Comparison of ENCODE assay signal across 14 cellular contexts in the genomic region with DNA sequence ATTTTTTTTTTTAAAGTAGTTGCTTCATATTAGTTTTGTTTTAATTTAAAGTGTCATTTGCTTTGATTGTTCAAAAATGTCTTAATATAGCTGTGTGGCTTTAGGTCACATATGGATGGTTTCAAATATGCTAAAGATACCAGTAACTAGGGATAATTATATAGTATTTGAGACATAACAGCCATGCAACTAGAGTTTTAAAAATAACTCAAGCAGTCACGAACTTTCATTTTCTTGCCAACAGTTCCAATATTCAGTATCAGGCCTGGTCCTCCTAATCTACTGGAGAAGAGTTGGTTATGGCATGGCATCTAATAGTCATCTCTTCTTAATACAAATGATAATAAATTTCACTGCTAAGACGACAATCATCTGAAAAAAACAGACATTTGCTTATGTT. TPM values are rescaled to one million over a fixed set of nuclear protein-coding genes. Genes with fewer than 3 reads are reported as not detected.
DNase-seq lines count a peak whose midpoint lies in the region; ATAC-seq, FAIRE-seq and TF ChIP-seq lines count a peak whose summit lies in the region.
"Had no signal": no experiment of that assay in that cellular context is flagged by ENCODE, and none has a peak within 500 bp of the region (broad histone marks: within the 10 kb centered on the region; RNA-seq: fewer than 3 reads in every experiment).

No MANE protein-coding gene starts in this region.

- H3K27ac ChIP-seq in GM23248, result peak overlapping the region; percentile 83
- peak overlapping the region; percentile 22; the same call in 1 of the 2 replicates for H3K27ac ChIP-seq in GM12878 (ENCODE audit: control insufficient read depth, insufficient read depth)
- peak overlapping the region; percentile 15 to 95 for H3K27ac ChIP-seq in kidney (ENCODE audit: low read depth in 2 of 2, low read length in 2 of 2)
- H3K27ac ChIP-seq in spleen, result peak overlapping the region in 7 of 8 donors; percentile 36 to 99 (median 98)
- H3K27ac ChIP-seq: C4-2B had no signal

- H4K20me1 ChIP-seq in GM23248 (ENCODE audit: insufficient read depth), result peaks cover 15% of the 10 kb centered on the region; the same call in 1 of the 2 replicates
- no peaks in the 10 kb centered on the region; the same call in 1 of the 2 replicates for H4K20me1 ChIP-seq in GM12878 (ENCODE audit: control insufficient read depth, insufficient read depth)

- H3K4me3 ChIP-seq in GM23248 (peak overlapping the region; percentile 94), GM12878 (0 out of 2 replicates have a peak overlapping the region, but pooled peaks have one; percentile 9), kidney (ENCODE audit: low read length in 2 of 2) (peak overlapping the region in 1 of 2 donors; percentile 5), spleen (no peak overlapping the region)

- no TSS peak for BruUV-seq in GM12878 (replicated peaks; lab: Mats Ljungman, UMichigan)

- ATAC-seq in GM12878 (no peak), sciatic nerve (no peak)

- H2AFZ ChIP-seq in GM23248 (no peak overlapping the region), GM12878 (ENCODE audit: control insufficient read depth, low read depth, low read length) (no peak overlapping the region)
- H2AFZ ChIP-seq: parathyroid adenoma had no signal

- H3F3A ChIP-seq in GM23248 (ENCODE audit: insufficient read depth), result peaks cover 85% of the 10 kb centered on the region

- in situ Hi-C loops in GM23248 (cut with MboI) (no loop called here), GM12878 (cut with MboI) (no loop called here)

- no peaks in the 10 kb centered on the region for H3K9me2 ChIP-seq in GM23248 (ENCODE audit: insufficient read depth)

- TF ChIP-seq CTCF in GM12878 (IDR thresholded peaks at IDR 0.05 in 2 of 3, conservative IDR thresholded peaks at IDR 0.05 in 1 of 3; ENCODE audit: control insufficient read depth in 2 of 3, extremely low read depth in 1 of 3, insufficient read depth in 1 of 3, low read depth in 3 of 3, low read length in 3 of 3) (no peak), kidney (IDR thresholded peaks at IDR 0.05; ENCODE audit: borderline replicate concordance, extremely low read depth, insufficient read depth) (no peak), spleen (IDR thresholded peaks at IDR 0.05 in 8 of 11, conservative IDR thresholded peaks at IDR 0.05 in 3 of 11) (no peak)

- TF ChIP-seq EP300 in GM12878 (IDR thresholded peaks at IDR 0.05; ENCODE audit: borderline replicate concordance in 1 of 2, control insufficient read depth in 1 of 2, low read depth in 2 of 2, low read length in 2 of 2), result no peak

- H3K4me1 ChIP-seq in GM23248 (ENCODE audit: insufficient read depth) (peaks cover 81% of the 10 kb centered on the region), GM12878 (ENCODE audit: control insufficient read depth, insufficient read depth, low read length) (peaks cover 29% of the 10 kb centered on the region), kidney (ENCODE audit: control insufficient read depth in 1 of 2, insufficient read depth in 1 of 2, low read depth in 1 of 2, low read length in 2 of 2) (peaks cover 52 to 75% of the 10 kb centered on the region in 2 donors), spleen (peaks cover 40 to 93% (median 84%) of the 10 kb centered on the region in 6 donors)

- POLR2A ChIA-PET in GM12878 (lab: Charles Lee), result interaction anchor here (0.6 to 0.7 kb wide), 3 partner anchors 8 to 218 kb away, joined by 3 to 6 read pairs (median 3); no protein-coding TSS in a partner anchor

- no peak for TF ChIP-seq POLR2A in GM12878 (IDR thresholded peaks at IDR 0.05; ENCODE audit: low read depth, low read length)
- no peak for TF ChIP-seq POLR2A in spleen (IDR thresholded peaks at IDR 0.05)

- SMC1A ChIA-PET in GM12878 (lab: Charles Lee; ENCODE audit: uncharacterized antibody, unreplicated experiment), result no interaction called here

- H3K79me2 ChIP-seq in GM23248 (ENCODE audit: insufficient read depth), result peaks cover 94% of the 10 kb centered on the region
- peaks cover 87% of the 10 kb centered on the region for H3K79me2 ChIP-seq in GM12878 (ENCODE audit: control insufficient read depth, insufficient read depth, low read length)

- RAD21 ChIA-PET in GM12878 (lab: Charles Lee; ENCODE audit: unreplicated experiment), result no interaction called here

- WGBS in GM23248 (ENCODE audit: low coverage in 1 of 2, low lambda C conversion rate in 2 of 2, missing lambda C conversion rate in 2 of 2), 2 experiments, result 3 to 12% methylated on average over 2 of the region's 2 CpGs
- WGBS in GM12878 (ENCODE audit: insufficient coverage, insufficient replicate concordance, low lambda C conversion rate, missing lambda C conversion rate), result 45% methylated on average over 2 of the region's 2 CpGs
- WGBS in spleen, 5 donors, result 47 to 67% (median 64%) methylated on average over 2 of the region's 2 CpGs

- intact Hi-C loops in GM12878 (cut with micrococcal nuclease; ENCODE audit: unreplicated experiment) (loop anchor here (10.0 kb wide), 1 partner anchor 220 kb away; no protein-coding TSS in a partner anchor), kidney (cut with DNase I) (no loop called here), spleen (cut with DNase I; ENCODE audit: low total_unique reads) (no loop called here), sciatic nerve (cut with DNase I) (no loop called here)

- DNase-seq in GM23248 (peak; percentile 36), GM12878 (ENCODE audit: low read depth, low spot score) (no peak), kidney (no peak), spleen (no peak), mesenteric fat pad (ENCODE audit: low spot score) (no peak), sciatic nerve (ENCODE audit: low spot score) (no peak)
- DNase-seq in activated CD4-positive, alpha-beta T cell treated with anti-CD3 and anti-CD28 coated beads for 48 hours, result no peak
- no peak for DNase-seq in activated CD4-positive, alpha-beta T cell treated with anti-CD3 and anti-CD28 coated beads, Interleukin-2, amount 50 U/mL, for 4 hours
- DNase-seq: aorta, islet precursor cell had no signal

- CTCF ChIA-PET in GM12878 (lab: Yijun Ruan, JAX), result no interaction called here

- H3K9ac ChIP-seq in GM23248, result peak overlapping the region; percentile 88
- H3K9ac ChIP-seq in GM12878 (ENCODE audit: control insufficient read depth, insufficient read depth, low read length), result no peak overlapping the region
- no peak overlapping the region for H3K9ac ChIP-seq in kidney (ENCODE audit: low read length in 2 of 2)
- H3K9ac ChIP-seq: parathyroid adenoma had no signal

- FAIRE-seq in GM12878 (lab: Jason Lieb, UNC) (no peak), kidney (lab: Jason Lieb, UNC) (no peak)
- FAIRE-seq: RCC 7860 had no signal

- peaks cover 18% of the 10 kb centered on the region; the same call in 1 of the 2 replicates for H3K36me3 ChIP-seq in GM23248 (ENCODE audit: low read depth)
- H3K36me3 ChIP-seq in GM12878 (ENCODE audit: control insufficient read depth in 2 of 2, insufficient read depth in 2 of 2, low read length in 1 of 2), result peaks cover 0 to 8% of the 10 kb centered on the region in 2 experiments; a peak in 2 of 4 replicates
- H3K36me3 ChIP-seq in kidney (ENCODE audit: control insufficient read depth in 1 of 2, insufficient read depth in 2 of 2, low read length in 2 of 2), result peaks cover 7 to 8% of the 10 kb centered on the region in 2 donors
- peaks cover 0 to 65% (median 4%) of the 10 kb centered on the region in 6 donors for H3K36me3 ChIP-seq in spleen

- no peak for TF ChIP-seq RAD21 in GM12878 (IDR thresholded peaks at IDR 0.05; ENCODE audit: insufficient read depth, low read depth, low read length)

- peak overlapping the region; percentile 87 for H3K4me2 ChIP-seq in GM23248 (ENCODE audit: unreplicated experiment)
- peak overlapping the region; percentile 31 for H3K4me2 ChIP-seq in GM12878 (ENCODE audit: control insufficient read depth, insufficient read depth)

- H3K27me3 ChIP-seq in GM23248 (replicated peaks; ENCODE audit: insufficient read depth) (no peaks in the 10 kb centered on the region), GM12878 (replicated peaks in 1 of 2; ENCODE audit: control insufficient read depth in 2 of 2, insufficient read depth in 2 of 2, low read length in 1 of 2) (no peaks in the 10 kb centered on the region), spleen (replicated peaks in 1 of 7) (no peaks in the 10 kb centered on the region)

- no peaks in the 10 kb centered on the region for H3K9me3 ChIP-seq in GM23248 (ENCODE audit: low read depth)
- no peaks in the 10 kb centered on the region for H3K9me3 ChIP-seq in GM12878 (replicated peaks; ENCODE audit: control insufficient read depth, insufficient read depth, low read length)
- no peaks in the 10 kb centered on the region for H3K9me3 ChIP-seq in kidney (ENCODE audit: control insufficient read depth in 1 of 2, low read length in 2 of 2)
- no peaks in the 10 kb centered on the region for H3K9me3 ChIP-seq in spleen

RNA-seq across cellular contexts. Expression of a gene that starts 24.0 kb away (rescaled TPM):
- not detected in 2 replicates for total RNA-seq in GM23248 (2014; rRNA removed; shearing (Covaris generic))
- polyA plus RNA-seq in GM23248 (2016; fragmentation: Nextera tagmentation; extraction: Ambion mirVana) (not detected in 2 replicates), GM12878 (2011; rRNA removed) (not detected in 2 replicates), GM12878 (2014; fragmentation: Illumina TruSeq; extraction: Trizol) (not detected in 2 replicates), GM12878 (2014; fragmentation: Nextera tagmentation; extraction: Ambion mirVana) (not detected), GM12878 (2014; rRNA removed) (not detected in 2 replicates), GM12878 (2016; fragmentation: Nextera tagmentation; extraction: Ambion mirVana) (not detected), kidney (ENCODE audit: insufficient read depth, low read depth, low replicate concordance) (not detected), spleen (under 1 TPM in 1 of 3 donors, not detected in 2; 0.10 TPM)
- total RNA-seq in GM12878 (2013; cell fraction: nucleolus; rRNA removed), result not detected in 2 replicates
- total RNA-seq in GM12878 (2014; rRNA removed) (not detected in 2 replicates), GM12878 (2014; rRNA removed; fragmentation: Illumina TruSeq; extraction: Trizol) (not detected in 2 replicates), GM12878 (2021) (not detected in 2 replicates), kidney (not detected), spleen (1 to 10 TPM in 1 of 7 donors, under 1 TPM in 1, not detected in 5; 0.47 to 1.6 TPM), mesenteric fat pad (not detected), sciatic nerve (not detected)
- not detected for polyA plus RNA-seq in GM12878 (2011; ENCODE audit: low read depth)
- not detected in 2 replicates for polyA plus RNA-seq in GM12878 (2011; cell fraction: cytosol; rRNA removed)
- polyA plus RNA-seq in GM12878 (2011; cell fraction: nucleus; rRNA removed), result not detected in 2 replicates
- not detected in 2 replicates for polyA plus RNA-seq in GM12878 (2012)
- polyA minus RNA-seq in GM12878 (2011; rRNA and poly(A)+ RNA removed), result not detected in 2 replicates
- polyA minus RNA-seq in GM12878 (2011; cell fraction: cytosol; rRNA and poly(A)+ RNA removed), result not detected in 2 replicates
- not detected in 2 replicates for polyA minus RNA-seq in GM12878 (2011; cell fraction: nucleus; rRNA and poly(A)+ RNA removed)
- total RNA-seq: G401 had no signal
- polyA plus RNA-seq: aorta had no signal

Comparison
In these comparisons a context has a peak if more than half of its experiments do, and no peak if none do; other contexts are left out.
1. H3K27ac ChIP-seq: peak in every context shown above with its lines; median percentile 98 in spleen; 83 in GM23248; 55 in kidney; 22 in GM12878.
2. H3K4me3 ChIP-seq: peak in GM23248 (single experiment) and GM12878 (single experiment); none in spleen (0 of 8).